Comparison of ENCODE assay signal across 1 cellular context in the genomic region with DNA sequence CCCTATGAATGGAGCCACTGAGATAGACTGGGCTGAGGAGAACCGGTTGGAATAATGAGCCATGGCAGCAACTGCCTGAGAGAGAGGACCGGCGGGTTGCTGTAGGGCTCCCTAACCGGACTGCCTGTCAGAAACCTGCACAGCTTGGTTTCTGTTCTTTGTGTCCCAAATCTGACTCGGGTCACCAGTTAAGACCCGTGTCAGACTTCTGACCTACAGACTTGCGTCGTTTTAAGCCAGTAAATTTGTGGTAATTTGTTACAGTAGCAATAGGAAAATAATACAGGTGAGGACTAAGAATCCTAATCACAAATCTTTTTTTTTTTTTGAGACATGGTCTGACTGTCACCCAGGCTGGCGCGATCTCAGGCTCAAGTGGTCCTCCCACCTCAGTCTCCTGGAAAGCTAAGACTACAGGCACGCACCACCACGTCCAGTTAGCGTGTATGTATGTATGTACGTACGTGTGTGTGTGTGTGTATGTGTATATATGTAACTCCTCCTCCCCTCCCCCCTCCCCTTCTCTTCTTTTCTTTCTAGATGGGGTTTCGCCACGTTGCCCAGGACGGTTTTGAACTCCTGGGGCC.
TF ChIP-seq lines count a peak whose summit lies in the region.

No MANE protein-coding gene starts in this region.

TF ChIP-seq in GM12878, 131 proteins besides CTCF, POLR2A, EP300 and RAD21:
- TF ChIP-seq SREBF2 (IDR thresholded peaks at IDR 0.05; ENCODE audit: low read length) (no peak), ZNF207 (IDR thresholded peaks at IDR 0.05; ENCODE audit: borderline replicate concordance) (0 out of 2 replicates have a peak, but pooled peaks have one; percentile 4), HDGF (IDR thresholded peaks at IDR 0.05) (0 out of 2 replicates have a peak, but pooled peaks have one; percentile 11), RB1 (IDR thresholded peaks at IDR 0.05; ENCODE audit: borderline replicate concordance) (0 out of 2 replicates have a peak, but pooled peaks have one; percentile 3)
